In genomic region chr6:107731422-107732319, GRCh38 we compare ENCODE assay signal across 13 cellular contexts.
DNase-seq lines count a peak whose midpoint lies in the region; ATAC-seq, FAIRE-seq and TF ChIP-seq lines count a peak whose summit lies in the region.
"Had no signal": no experiment of that assay in that cellular context is flagged by ENCODE, and none has a peak within 500 bp of the region (broad histone marks: within the 10 kb centered on the region; RNA-seq: fewer than 3 reads in every experiment).

No MANE protein-coding gene starts in this region.

- H3K27ac ChIP-seq in BLaER1 treated with 17β-estradiol and CSF1 and Interleukin-3, amounts not matched to agents 10 nM and 100 nM = no peak overlapping the region
- H3K27ac ChIP-seq: cardiac muscle cell, right atrium auricular region had no signal

- H3K27me3 Mint-ChIP-seq in IgD-negative memory B cell (no peaks in the 10 kb centered on the region), progenitor cell of endocrine pancreas (peaks cover 18% of the 10 kb centered on the region)
- no peaks in the 10 kb centered on the region for H3K27me3 Mint-ChIP-seq in activated naive CD8-positive, alpha-beta T cell

- peak overlapping the region in 4 of 11 experiments; percentile 20 to 32 (median 26); a peak in 6 of 22 replicates for H3K9ac ChIP-seq in BLaER1 treated with 17β-estradiol and CSF1 and Interleukin-3, amounts not matched to agents 10 nM and 100 nM
- H3K9ac ChIP-seq in mucosa of stomach (ENCODE audit: low read length) = peak overlapping the region; percentile 30

- peak overlapping the region; percentile 79 to 92 (median 88) for H3K4me3 Mint-ChIP-seq in IgD-negative memory B cell
- peak overlapping the region; percentile 92 for H3K4me3 Mint-ChIP-seq in activated naive CD8-positive, alpha-beta T cell
- H3K4me3 Mint-ChIP-seq in progenitor cell of endocrine pancreas (ENCODE audit: low read depth) = no peak overlapping the region

- H3K27me3 ChIP-seq in BLaER1 treated with 17β-estradiol and CSF1 and Interleukin-3, amounts not matched to agents 10 nM and 100 nM = peaks cover 0 to 20% (median 0%) of the 10 kb centered on the region in 11 experiments; a peak in 2 of 22 replicates
- H3K27me3 ChIP-seq in mucosa of stomach (ENCODE audit: control insufficient read depth, insufficient read depth, low read length) = peaks cover 8% of the 10 kb centered on the region
- H3K27me3 ChIP-seq: right atrium auricular region had no signal

- H3K4me1 ChIP-seq in BLaER1 treated with 17β-estradiol and CSF1 and Interleukin-3, amounts not matched to agents 10 nM and 100 nM = peaks cover 36 to 85% (median 59%) of the 10 kb centered on the region in 10 experiments
- peaks cover 13% of the 10 kb centered on the region for H3K4me1 ChIP-seq in mucosa of stomach (ENCODE audit: control insufficient read depth, insufficient read depth, low read length)
- H3K4me1 ChIP-seq: right atrium auricular region had no signal

- ATAC-seq in HG02759 (IDR thresholded peaks at IDR 0.05; ENCODE audit: unreplicated experiment) = no peak
- ATAC-seq: Right ventricle myocardium inferior had no signal

- H3K36me3 Mint-ChIP-seq in IgD-negative memory B cell (no peaks in the 10 kb centered on the region), progenitor cell of endocrine pancreas (ENCODE audit: insufficient read depth) (no peaks in the 10 kb centered on the region)
- H3K36me3 Mint-ChIP-seq in activated naive CD8-positive, alpha-beta T cell = peaks cover 4% of the 10 kb centered on the region

- no peaks in the 10 kb centered on the region for H3K9me3 ChIP-seq in BLaER1 treated with 17β-estradiol and CSF1 and Interleukin-3, amounts not matched to agents 10 nM and 100 nM (replicated peaks in 1 of 11)
- H3K9me3 ChIP-seq in mucosa of stomach (ENCODE audit: control insufficient read depth, low read length) = no peaks in the 10 kb centered on the region
- H3K9me3 ChIP-seq: right atrium auricular region had no signal

- no peak for FAIRE-seq in D721Med (lab: Jason Lieb, UNC)
- FAIRE-seq: GM12878 had no signal

- peak overlapping the region in 3 of 10 experiments; percentile 26 to 45 (median 30); a peak in 5 of 20 replicates for H3K4me3 ChIP-seq in BLaER1 treated with 17β-estradiol and CSF1 and Interleukin-3, amounts not matched to agents 10 nM and 100 nM
- no peak overlapping the region for H3K4me3 ChIP-seq in mucosa of stomach (ENCODE audit: low read length)
- H3K4me3 ChIP-seq: cardiac muscle cell, GM12878, right atrium auricular region had no signal

- TF ChIP-seq CTCF in D721Med (IDR thresholded peaks at IDR 0.05; ENCODE audit: insufficient read depth, missing control alignments) = no peak
- TF ChIP-seq CTCF in progenitor cell of endocrine pancreas (IDR thresholded peaks at IDR 0.05; ENCODE audit: unreplicated experiment) = no peak

- DNase-seq in NCI-H1436 treated with DMSO at 0.1 percent for 48 hours (lab: John Stamatoyannopoulos, UW) (no peak), D721Med (ENCODE audit: insufficient read length, low spot score) (no peak), progenitor cell of endocrine pancreas (ENCODE audit: low spot score, unreplicated experiment) (no peak)
- DNase-seq: NCI-H2081 had no signal

- peaks cover 36 to 53% (median 39%) of the 10 kb centered on the region in 3 donors for H3K4me1 Mint-ChIP-seq in IgD-negative memory B cell
- H3K4me1 Mint-ChIP-seq in activated naive CD8-positive, alpha-beta T cell (ENCODE audit: low read depth) = peaks cover 95% of the 10 kb centered on the region
- peaks cover 14% of the 10 kb centered on the region for H3K4me1 Mint-ChIP-seq in progenitor cell of endocrine pancreas (ENCODE audit: low read depth)

- peak overlapping the region; percentile 73 to 91 (median 75) for H3K27ac Mint-ChIP-seq in IgD-negative memory B cell
- H3K27ac Mint-ChIP-seq in activated naive CD8-positive, alpha-beta T cell = peak overlapping the region; percentile 97
- no peak overlapping the region for H3K27ac Mint-ChIP-seq in progenitor cell of endocrine pancreas

- peak overlapping the region; percentile 62 to 95 (median 79) for H3K4me2 ChIP-seq in BLaER1 treated with 17β-estradiol and CSF1 and Interleukin-3, amounts not matched to agents 10 nM and 100 nM

- no peaks in the 10 kb centered on the region for H3K36me3 ChIP-seq in BLaER1 treated with 17β-estradiol and CSF1 and Interleukin-3, amounts not matched to agents 10 nM and 100 nM
- H3K36me3 ChIP-seq in mucosa of stomach (ENCODE audit: control insufficient read depth, insufficient read depth, low read length) = no peaks in the 10 kb centered on the region
- H3K36me3 ChIP-seq: cardiac muscle cell, right atrium auricular region had no signal

- H4K20me1 ChIP-seq in BLaER1 treated with 17β-estradiol and CSF1 and Interleukin-3, amounts not matched to agents 10 nM and 100 nM = no peaks in the 10 kb centered on the region

- no peaks in the 10 kb centered on the region for H3K9me3 Mint-ChIP-seq in IgD-negative memory B cell
- H3K9me3 Mint-ChIP-seq in activated naive CD8-positive, alpha-beta T cell (ENCODE audit: low read depth) = no peaks in the 10 kb centered on the region
- no peaks in the 10 kb centered on the region for H3K9me3 Mint-ChIP-seq in progenitor cell of endocrine pancreas (ENCODE audit: low read depth)
